In genomic region chr17:2155482-2156051, GRCh38 we compare ENCODE assay signal across 17 cellular contexts.
"Had no signal": no experiment of that assay in that cellular context is flagged by ENCODE, and none has a peak within 500 bp of the region (broad histone marks: within the 10 kb centered on the region; RNA-seq: fewer than 3 reads in every experiment).

No MANE protein-coding gene starts in this region.

- DNase-seq: activated CD4-positive, alpha-beta T cell treated with anti-CD3 and anti-CD28 coated beads for 48 hours; activated CD4-positive, CD25-positive, alpha-beta regulatory T cell; activated CD8-positive, alpha-beta memory T cell treated with anti-CD3 and anti-CD28 coated beads for 24 hours; activated CD8-positive, alpha-beta memory T cell treated with anti-CD3 and anti-CD28 coated beads, Interleukin-2, amount 50 U/mL, for 48 hours; activated gamma-delta T cell treated with Interleukin-2 at 50 U/mL for 16 hours; cerebellar nuclear complex; effector CD4-positive, alpha-beta T cell; mesendoderm; naive thymus-derived CD8-positive, alpha-beta T cell; nucleus accumbens; stimulated activated CD4-positive, alpha-beta T cell treated with anti-CD3 and anti-CD28 coated beads, Interleukin-4, amount 100 ng/mL, for 24 hours; stomach; upper lobe of left lung had no signal

- ATAC-seq: activated naive CD4-positive, alpha-beta T cell treated with anti-CD3 and anti-CD28 coated beads, Interleukin-2, amount 50 U/mL, for 72 hours; naive thymus-derived CD8-positive, alpha-beta T cell; stimulated activated effector memory CD8-positive, alpha-beta T cell treated with anti-CD3 and anti-CD28 coated beads, Interleukin-12 subunit alpha, Interleukin-12 subunit beta, amount 100 ng/mL, for 72 hours had no signal

- H3K9me3 Mint-ChIP-seq: activated naive CD4-positive, alpha-beta T cell treated with anti-CD3 and anti-CD28 coated beads, Interleukin-2, amount 50 U/mL, for 72 hours; naive thymus-derived CD8-positive, alpha-beta T cell; stimulated activated effector memory CD8-positive, alpha-beta T cell treated with anti-CD3 and anti-CD28 coated beads, Interleukin-12 subunit alpha, Interleukin-12 subunit beta, amount 100 ng/mL, for 72 hours had no signal

- H3K4me3 ChIP-seq: adrenal gland, sigmoid colon, stomach, upper lobe of left lung had no signal

- H3K4me1 Mint-ChIP-seq: stimulated activated effector memory CD8-positive, alpha-beta T cell treated with anti-CD3 and anti-CD28 coated beads, Interleukin-12 subunit alpha, Interleukin-12 subunit beta, amount 100 ng/mL, for 72 hours had no signal

- H3K4me3 Mint-ChIP-seq: naive thymus-derived CD8-positive, alpha-beta T cell; stimulated activated effector memory CD8-positive, alpha-beta T cell treated with anti-CD3 and anti-CD28 coated beads, Interleukin-12 subunit alpha, Interleukin-12 subunit beta, amount 100 ng/mL, for 72 hours had no signal

- H3K27ac Mint-ChIP-seq: activated naive CD4-positive, alpha-beta T cell treated with anti-CD3 and anti-CD28 coated beads, Interleukin-2, amount 50 U/mL, for 72 hours had no signal

- H3K27me3 Mint-ChIP-seq: naive thymus-derived CD8-positive, alpha-beta T cell had no signal
